Comparison of ENCODE assay signal across 8 cellular contexts in the genomic region with DNA sequence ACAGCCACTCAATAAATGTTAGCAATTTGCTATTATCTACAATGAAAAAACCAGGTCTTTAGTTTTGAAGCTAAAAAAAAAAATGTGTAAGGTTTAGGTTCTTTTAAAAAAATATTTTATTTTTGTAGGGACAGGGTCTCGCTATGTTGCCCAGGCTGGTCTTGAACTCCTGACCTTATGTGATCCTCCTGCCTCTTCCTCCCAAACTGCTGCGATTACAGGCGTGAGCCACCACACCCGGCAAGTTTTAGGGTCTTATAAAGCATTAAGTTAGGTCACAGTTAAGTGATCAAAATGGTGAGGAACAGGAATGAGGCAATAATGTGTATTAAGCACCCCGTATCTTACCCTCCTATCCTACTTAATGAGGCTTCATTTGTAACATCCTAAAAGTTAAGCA. TPM values are rescaled to one million over a fixed set of nuclear protein-coding genes. Genes with fewer than 3 reads are reported as not detected.
DNase-seq lines count a peak whose midpoint lies in the region; ATAC-seq and TF ChIP-seq lines count a peak whose summit lies in the region.

No MANE protein-coding gene starts in this region.

- H3K27me3 Mint-ChIP-seq in brain: peaks cover 14% of the 10 kb centered on the region

- ATAC-seq in GM19372 (IDR thresholded peaks at IDR 0.05; ENCODE audit: low read depth, unreplicated experiment) (peak; percentile 1), HG03432 (IDR thresholded peaks at IDR 0.05; ENCODE audit: unreplicated experiment) (peak; percentile 5)

- H3K4me1 ChIP-seq in mucosa of stomach (ENCODE audit: control insufficient read depth, insufficient read depth, low read length): peaks cover 7% of the 10 kb centered on the region

- H3K27ac Mint-ChIP-seq in brain: peak overlapping the region; percentile 95 to 98 (median 97)

- H3K9me3 ChIP-seq in mucosa of stomach (ENCODE audit: control insufficient read depth, low read length): no peaks in the 10 kb centered on the region

- no peaks in the 10 kb centered on the region for H3K36me3 ChIP-seq in mucosa of stomach (ENCODE audit: control insufficient read depth, insufficient read depth, low read length)

- H3K4me3 ChIP-seq in mucosa of stomach (ENCODE audit: low read length): peak overlapping the region; percentile 89

- H3K4me3 Mint-ChIP-seq in brain: peak overlapping the region; percentile 91 to 99 (median 96)

- peaks cover 26% of the 10 kb centered on the region for H3K36me3 Mint-ChIP-seq in brain

- H3K9ac ChIP-seq in mucosa of stomach (ENCODE audit: low read length): peak overlapping the region; percentile 96

- no peaks in the 10 kb centered on the region for H3K27me3 ChIP-seq in mucosa of stomach (ENCODE audit: control insufficient read depth, insufficient read depth, low read length)

- DNase-seq in H4 (ENCODE audit: low spot score) (no peak), SW480 (ENCODE audit: low spot score) (no peak), NOMO-1 treated with dmso at 0.1 percent for 144 hours (lab: John Stamatoyannopoulos, UW; ENCODE audit: unreplicated experiment) (no peak)
- no peak for DNase-seq in effector CD4-positive, alpha-beta T cell

- TF ChIP-seq CTCF in brain (conservative IDR thresholded peaks at IDR 0.05): no peak

- peaks cover 47% of the 10 kb centered on the region for H3K4me1 Mint-ChIP-seq in brain

- H3K9me3 Mint-ChIP-seq in brain: peaks cover 6 to 36% (median 24%) of the 10 kb centered on the region in 5 experiments

RNA-seq across cellular contexts. Expression of a gene that starts 0.8 kb away (rescaled TPM):
- polyA plus RNA-seq in brain (ENCODE audit: insufficient read depth, low read depth, low replicate concordance): 206 TPM
- total RNA-seq in H4 (2014; rRNA removed; shearing (Covaris generic)): 228 and 330 TPM in 2 replicates
